8 cellular contexts compared by ENCODE assay signal in genomic region chr11:73307323-73308002, GRCh38. TPM values are rescaled to one million over a fixed set of nuclear protein-coding genes. Genes with fewer than 3 reads are reported as not detected.
A peak's percentile ranks its signal among the peaks of the same experiment; 100 is the strongest.
DNase-seq lines count a peak whose midpoint lies in the region; ATAC-seq, FAIRE-seq and TF ChIP-seq lines count a peak whose summit lies in the region.

No MANE protein-coding gene starts in this region.

- H3K27ac ChIP-seq in CD4-positive, alpha-beta T cell (ENCODE audit: low read depth, low read length), result no peak overlapping the region

- H3K27ac Mint-ChIP-seq in CD4-positive, alpha-beta T cell, result no peak overlapping the region
- peak overlapping the region; percentile 96 for H3K27ac Mint-ChIP-seq in endothelial cell (ENCODE audit: unreplicated experiment)

- no peaks in the 10 kb centered on the region for H3K9me3 Mint-ChIP-seq in CD4-positive, alpha-beta T cell
- no peaks in the 10 kb centered on the region for H3K9me3 Mint-ChIP-seq in endothelial cell (ENCODE audit: unreplicated experiment)

- DNase-seq in CD4-positive, alpha-beta T cell, result peak; percentile 82 to 92 (median 86)
- peak; percentile 98 for DNase-seq in HTR-8/SVneo (ENCODE audit: insufficient read length, low spot score)
- DNase-seq in NOMO-1 treated with dmso at 0.1 percent for 144 hours (lab: John Stamatoyannopoulos, UW; ENCODE audit: unreplicated experiment), result peak; percentile 98
- peak; percentile 81 for DNase-seq in activated CD8-positive, alpha-beta memory T cell treated with anti-CD3 and anti-CD28 coated beads, Interleukin-2, amount 50 U/mL, for 24 hours (ENCODE audit: extremely low read depth)
- peak; percentile 99 for DNase-seq in endothelial cell (ENCODE audit: low spot score)
- peak; percentile 92 for DNase-seq in midbrain (lab: John Stamatoyannopoulos, UW)
- peak; percentile 74 to 82 for DNase-seq in stimulated activated CD8-positive, alpha-beta memory T cell treated with anti-CD3 and anti-CD28 coated beads, Interleukin-15, amount 100 ng/mL, for 48 hours (ENCODE audit: low read depth in 2 of 2)

- H3K9me3 ChIP-seq in CD4-positive, alpha-beta T cell (ENCODE audit: control insufficient read depth, low read length), result no peaks in the 10 kb centered on the region

- no peaks in the 10 kb centered on the region for H3K36me3 Mint-ChIP-seq in CD4-positive, alpha-beta T cell (ENCODE audit: low read depth)
- H3K36me3 Mint-ChIP-seq in endothelial cell (ENCODE audit: low read depth, unreplicated experiment), result peaks cover 10% of the 10 kb centered on the region

- ATAC-seq in CD4-positive, alpha-beta T cell (ENCODE audit: poor library complexity), result peak; percentile 78
- peak; percentile 56 for ATAC-seq in GM19463 (IDR thresholded peaks at IDR 0.05; ENCODE audit: unreplicated experiment)

- CTCF ChIA-PET in CD4-positive, alpha-beta T cell (lab: Charles Lee), result interaction anchor here (1.1 to 3.3 kb wide), 7 partner anchors 26 to 297 kb away, joined by 3 to 38 read pairs (median 4); no protein-coding TSS in a partner anchor

- H3K4me3 Mint-ChIP-seq in CD4-positive, alpha-beta T cell, result peak overlapping the region; percentile 92
- H3K4me3 Mint-ChIP-seq in endothelial cell (ENCODE audit: unreplicated experiment), result peak overlapping the region; percentile 92

- peaks cover 23% of the 10 kb centered on the region for H3K27me3 ChIP-seq in CD4-positive, alpha-beta T cell (ENCODE audit: control insufficient read depth, insufficient read depth, low read length)

- H3K27me3 Mint-ChIP-seq in CD4-positive, alpha-beta T cell, result peaks cover 41% of the 10 kb centered on the region
- H3K27me3 Mint-ChIP-seq in endothelial cell (ENCODE audit: unreplicated experiment), result peaks cover 12% of the 10 kb centered on the region

- TF ChIP-seq CTCF in CD4-positive, alpha-beta T cell (IDR thresholded peaks at IDR 0.05), result peak; percentile 65
- peak; percentile 86 for TF ChIP-seq CTCF in endothelial cell (IDR thresholded peaks at IDR 0.05; ENCODE audit: unreplicated experiment)

- intact Hi-C loops in CD4-positive, alpha-beta T cell (cut with DNase I, micrococcal nuclease), result loop anchor here (1.0 to 10.0 kb wide), 5 partner anchors 28 to 355 kb away; no protein-coding TSS in a partner anchor

- peak; percentile 83 for FAIRE-seq in HTR-8/SVneo (lab: Jason Lieb, UNC)

- POLR2A ChIA-PET in CD4-positive, alpha-beta T cell (lab: Charles Lee), result interaction anchor here (1.4 kb wide), 1 partner anchor 28 kb away, joined by 4 read pairs; no protein-coding TSS in a partner anchor

- peaks cover 10% of the 10 kb centered on the region for H3K4me1 Mint-ChIP-seq in CD4-positive, alpha-beta T cell (ENCODE audit: low read depth)
- peaks cover 23% of the 10 kb centered on the region for H3K4me1 Mint-ChIP-seq in endothelial cell (ENCODE audit: unreplicated experiment)

RNA-seq across cellular contexts. Expression of gene ARHGEF17, which starts 0.6 kb away (rescaled TPM):
- not detected for total RNA-seq in CD4-positive, alpha-beta T cell
- total RNA-seq in endothelial cell (ENCODE audit: unreplicated experiment), result 93.3 TPM

RNA-seq across cellular contexts. Expression of gene P2RY6, which starts 35.3 kb away (rescaled TPM):
- total RNA-seq in CD4-positive, alpha-beta T cell, result not detected
- total RNA-seq in endothelial cell (ENCODE audit: unreplicated experiment), result 0.74 TPM

Comparison
In these comparisons a context has a peak if more than half of its experiments do, and no peak if none do; other contexts are left out.
1. RNA of gene ARHGEF17, which starts 0.6 kb away (total RNA-seq): 93.3 TPM in endothelial cell (single experiment); not detected in CD4-positive, alpha-beta T cell; every median in the first group is over 10 times any median in the second.
2. Peak in every context shown above with its lines, with median percentiles within 50 percentile points of each other: DNase-seq.